Comparison of ENCODE assay signal across 8 cellular contexts in genomic region chr15:77890911-77891801, GRCh38.
DNase-seq lines count a peak whose midpoint lies in the region; ATAC-seq and TF ChIP-seq lines count a peak whose summit lies in the region.
"Not testable (repeated sequence)": the region's sequence is repeated elsewhere in the genome, so short reads cannot be mapped to it uniquely, and the experiment has no call there.

No MANE protein-coding gene starts in this region.

- not testable (repeated sequence) for H3K36me3 Mint-ChIP-seq in activated CD8-positive, alpha-beta T cell treated with anti-CD3 and anti-CD28 coated beads for 36 hours (ENCODE audit: low read depth)

- not testable (repeated sequence) for H3K27me3 ChIP-seq in thoracic aorta (replicated peaks; ENCODE audit: insufficient read depth)

- not testable (repeated sequence) for H3K27me3 Mint-ChIP-seq in activated CD8-positive, alpha-beta T cell treated with anti-CD3 and anti-CD28 coated beads for 36 hours

- not testable (repeated sequence) for H3K36me3 ChIP-seq in thoracic aorta

- intact Hi-C loops in activated CD8-positive, alpha-beta T cell treated with anti-CD3 and anti-CD28 coated beads for 36 hours (cut with micrococcal nuclease); Right ventricle myocardium superior (cut with DNase I): not testable (repeated sequence)

- ATAC-seq in GM21447 (IDR thresholded peaks at IDR 0.05; ENCODE audit: unreplicated experiment) (peak; percentile 62), HG03432 (IDR thresholded peaks at IDR 0.05; ENCODE audit: unreplicated experiment) (peak; percentile 59), Right ventricle myocardium superior (ENCODE audit: poor library complexity) (peak; percentile 24)
- ATAC-seq in activated CD8-positive, alpha-beta T cell treated with anti-CD3 and anti-CD28 coated beads for 36 hours, result peak; percentile 56
- not testable (repeated sequence) for ATAC-seq in thoracic aorta (ENCODE audit: insufficient number of reproducible peaks, low FRiP score, low read depth)

- DNase-seq in GM03348 (ENCODE audit: low spot score) (peak; percentile 71), NCI-H526 treated with DMSO at 0.1 percent for 48 hours (lab: John Stamatoyannopoulos, UW) (peak; percentile 12), Right ventricle myocardium superior (peak; percentile 47), myocyte (ENCODE audit: low read depth) (peak; percentile 96)
- DNase-seq in activated CD8-positive, alpha-beta T cell treated with anti-CD3 and anti-CD28 coated beads for 36 hours; thoracic aorta (ENCODE audit: low spot score): not testable (repeated sequence)

- H3K27ac Mint-ChIP-seq in activated CD8-positive, alpha-beta T cell treated with anti-CD3 and anti-CD28 coated beads for 36 hours, result not testable (repeated sequence)

- not testable (repeated sequence) for H3K9me3 Mint-ChIP-seq in activated CD8-positive, alpha-beta T cell treated with anti-CD3 and anti-CD28 coated beads for 36 hours

- peak overlapping the region; percentile 89 to 99 for H3K27ac ChIP-seq in thoracic aorta

- TF ChIP-seq CTCF in activated CD8-positive, alpha-beta T cell treated with anti-CD3 and anti-CD28 coated beads for 36 hours (IDR thresholded peaks at IDR 0.05); thoracic aorta (IDR thresholded peaks at IDR 0.05): not testable (repeated sequence)

- not testable (repeated sequence) for H3K9me3 ChIP-seq in thoracic aorta

- POLR2A ChIA-PET in activated CD8-positive, alpha-beta T cell treated with anti-CD3 and anti-CD28 coated beads for 36 hours (lab: Charles Lee), result not testable (repeated sequence)

- CTCF ChIA-PET in activated CD8-positive, alpha-beta T cell treated with anti-CD3 and anti-CD28 coated beads for 36 hours (lab: Charles Lee), result not testable (repeated sequence)

- not testable (repeated sequence) for H3K4me1 Mint-ChIP-seq in activated CD8-positive, alpha-beta T cell treated with anti-CD3 and anti-CD28 coated beads for 36 hours (ENCODE audit: low read depth)

- H3K4me3 Mint-ChIP-seq in activated CD8-positive, alpha-beta T cell treated with anti-CD3 and anti-CD28 coated beads for 36 hours, result not testable (repeated sequence)

- peaks cover 31 to 64% of the 10 kb centered on the region in 2 donors for H3K4me1 ChIP-seq in thoracic aorta (ENCODE audit: control insufficient read depth in 1 of 2, low read depth in 2 of 2)

- H3K4me3 ChIP-seq in thoracic aorta, result not testable (repeated sequence)
